Comparison of ENCODE assay signal across 8 cellular contexts in the genomic region with DNA sequence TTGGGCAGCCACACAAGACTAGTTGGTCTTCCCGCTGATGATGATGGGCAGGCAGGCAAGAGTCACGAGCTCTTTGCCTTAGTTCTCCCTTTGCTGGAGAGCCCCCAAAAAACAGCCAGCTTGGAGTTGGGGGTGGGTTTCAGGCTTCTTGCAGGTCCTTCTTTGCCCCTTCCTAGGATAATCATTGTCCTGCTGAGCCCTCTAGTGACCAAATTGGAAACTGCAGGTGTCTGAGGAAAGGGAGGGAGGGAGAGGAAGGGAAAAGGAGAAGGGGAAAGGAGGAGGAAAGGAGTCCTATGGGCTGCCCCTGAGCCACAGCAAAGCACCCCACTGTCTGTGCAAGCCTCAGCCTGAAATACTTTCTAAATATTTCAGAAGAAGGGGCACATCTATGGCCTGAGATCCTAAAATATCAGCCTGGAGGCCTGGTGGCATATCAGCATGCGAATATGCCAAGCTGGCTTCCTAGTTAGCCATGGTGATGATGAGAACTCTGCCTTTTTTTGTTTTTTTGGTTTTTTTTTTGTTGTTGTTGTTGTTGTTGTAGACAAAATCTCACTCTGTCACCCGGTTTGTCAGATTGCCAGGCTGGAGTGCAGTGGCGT.
DNase-seq lines count a peak whose midpoint lies in the region; ATAC-seq and TF ChIP-seq lines count a peak whose summit lies in the region.

No MANE protein-coding gene starts in this region.

- H3K27ac ChIP-seq in 22Rv1, result no peak overlapping the region
- no peak overlapping the region for H3K27ac ChIP-seq in SK-N-SH (ENCODE audit: low read depth in 2 of 2, low read length in 1 of 2)
- no peak overlapping the region for H3K27ac ChIP-seq in ascending aorta

- H3K79me2 ChIP-seq in SK-N-SH (ENCODE audit: insufficient read depth), result no peaks in the 10 kb centered on the region

- H3K9ac ChIP-seq in SK-N-SH, result no peak overlapping the region

- POLR2A ChIA-PET in GM10248 (lab: Yijun Ruan, JAX), result interaction anchor here (0.7 kb wide), 1 partner anchor 651 kb away, joined by 3 read pairs; no protein-coding TSS in a partner anchor
- POLR2A ChIA-PET in SK-N-SH (lab: Yijun Ruan, JAX), result interaction anchor here (0.7 kb wide), 1 partner anchor 144 kb away, joined by 3 read pairs; no protein-coding TSS in a partner anchor

- intact Hi-C loops in ascending aorta (cut with DNase I), result loop anchor here (5.0 kb wide), 1 partner anchor 616 kb away; no protein-coding TSS in a partner anchor

- no peaks in the 10 kb centered on the region for H4K20me1 ChIP-seq in SK-N-SH (ENCODE audit: insufficient read depth)

- no peak overlapping the region; a peak in 1 of 4 replicates for H3K4me3 ChIP-seq in SK-N-SH (ENCODE audit: low read depth in 2 of 2, low read length in 1 of 2)
- H3K4me3 ChIP-seq in ascending aorta, result no peak overlapping the region

- WGBS in SK-N-SH (ENCODE audit: low lambda C conversion rate), result 36% methylated on average over 5 of the region's 5 CpGs

- no peaks in the 10 kb centered on the region for H3K9me2 ChIP-seq in SK-N-SH

- no peak overlapping the region for H3K4me2 ChIP-seq in SK-N-SH

- TF ChIP-seq RAD21 in SK-N-SH (IDR thresholded peaks at IDR 0.05; ENCODE audit: low read length), result peak; percentile 89

- ATAC-seq in HG03097 (IDR thresholded peaks at IDR 0.05; ENCODE audit: low FRiP score, unreplicated experiment), result no peak

- DNase-seq in GM10248 (ENCODE audit: extremely low spot score), result peak; percentile 55
- DNase-seq in KG1 (lab: John Stamatoyannopoulos, UW), result peak; percentile 2
- DNase-seq in SK-N-SH, result peak; percentile 73
- DNase-seq in ascending aorta (ENCODE audit: low spot score in 2 of 2), result no peak
- DNase-seq in iPS DF 4.7 (ENCODE audit: extremely low read depth, low spot score), result peak; percentile 51
- DNase-seq in smooth muscle cell of the brain vasculature (ENCODE audit: low read depth, low spot score), result peak; percentile 9

- H3K27me3 ChIP-seq in SK-N-SH (ENCODE audit: insufficient read depth), result peaks cover 64% of the 10 kb centered on the region
- H3K27me3 ChIP-seq in ascending aorta, result no peaks in the 10 kb centered on the region

- H3K9me3 ChIP-seq in SK-N-SH, result no peaks in the 10 kb centered on the region
- H3K9me3 ChIP-seq in ascending aorta, result no peaks in the 10 kb centered on the region

- TF ChIP-seq CTCF in 22Rv1 (IDR thresholded peaks at IDR 0.05), result peak; percentile 96
- peak; percentile 97 for TF ChIP-seq CTCF in GM10248 (IDR thresholded peaks at IDR 0.05; ENCODE audit: control extremely low read depth, extremely low read depth, low read depth, missing control alignments)
- TF ChIP-seq CTCF in SK-N-SH (IDR thresholded peaks at IDR 0.05), result peak; percentile 99
- TF ChIP-seq CTCF in ascending aorta (IDR thresholded peaks at IDR 0.05), result peak; percentile 54 to 87 (median 77)

- H3K36me3 ChIP-seq in SK-N-SH (replicated peaks in 1 of 2; ENCODE audit: control insufficient read depth in 1 of 2, insufficient read depth in 2 of 2, low read length in 1 of 2) (no peaks in the 10 kb centered on the region), ascending aorta (no peaks in the 10 kb centered on the region)

- no peak for TF ChIP-seq EP300 in SK-N-SH (IDR thresholded peaks at IDR 0.05; ENCODE audit: borderline replicate concordance in 1 of 2, low read depth in 1 of 2, low read length in 1 of 2)

- no peaks in the 10 kb centered on the region for H3F3A ChIP-seq in SK-N-SH (replicated peaks; ENCODE audit: insufficient read depth)

- CTCF ChIA-PET in GM10248 (lab: Yijun Ruan, JAX) (interaction anchor here (0.7 to 4.4 kb wide), 28 partner anchors 8 to 1275 kb away, joined by 3 to 45 read pairs (median 4); no protein-coding TSS in a partner anchor), SK-N-SH (lab: Yijun Ruan, JAX) (interaction anchor here (0.6 to 8.7 kb wide), 99 partner anchors 9 to 1324 kb away, joined by 3 to 156 read pairs (median 4); partner anchors contain the start of gene LHFPL3)

- H3K4me1 ChIP-seq in SK-N-SH (ENCODE audit: control insufficient read depth in 1 of 2, insufficient read depth in 2 of 2, low read depth in 1 of 2, low read length in 1 of 2), result peaks cover 0 to 4% of the 10 kb centered on the region in 2 experiments; a peak in 1 of 4 replicates
- H3K4me1 ChIP-seq in ascending aorta, result no peaks in the 10 kb centered on the region

- no peak overlapping the region for H2AFZ ChIP-seq in SK-N-SH (ENCODE audit: low read depth)

TF ChIP-seq in SK-N-SH, 30 proteins besides CTCF, POLR2A, EP300 and RAD21:
- peak; percentile 78 for TF ChIP-seq SMC3 (IDR thresholded peaks at IDR 0.05; ENCODE audit: low read depth, low read length)
- no peak for TF ChIP-seq RCOR1 (IDR thresholded peaks at IDR 0.05; ENCODE audit: low read length)

Comparison
In these comparisons a context has a peak if more than half of its experiments do, and no peak if none do; other contexts are left out.
1. DNase-seq: peak in GM10248 (single experiment), KG1 (single experiment), SK-N-SH (single experiment), iPS DF 4.7 (single experiment) and smooth muscle cell of the brain vasculature (single experiment); none in ascending aorta (0 of 2).
2. Peak in every context shown above with its lines, with median percentiles within 50 percentile points of each other: CTCF ChIP-seq.